Comparison of ENCODE assay signal across 9 cellular contexts in genomic region chr9:110058304-110058953, GRCh38.
DNase-seq lines count a peak whose midpoint lies in the region; ATAC-seq, FAIRE-seq and TF ChIP-seq lines count a peak whose summit lies in the region.
"Had no signal": no experiment of that assay in that cellular context is flagged by ENCODE, and none has a peak within 500 bp of the region (broad histone marks: within the 10 kb centered on the region; RNA-seq: fewer than 3 reads in every experiment).

No MANE protein-coding gene starts in this region.

- TF ChIP-seq CTCF in Loucy (conservative IDR thresholded peaks at IDR 0.05; ENCODE audit: low read length) (peak; percentile 76), brain (conservative IDR thresholded peaks at IDR 0.05) (peak; percentile 53 to 60), stomach (IDR thresholded peaks at IDR 0.05) (peak in 5 of 7 experiments; percentile 18 to 59 (median 52))

- TF ChIP-seq POLR2A in stomach (IDR thresholded peaks at IDR 0.05) = no peak

- peaks cover 34% of the 10 kb centered on the region for H3K36me3 Mint-ChIP-seq in T-helper 1 cell treated with Interleukin-12 subunit alpha and Interleukin-12 subunit beta and Interleukin-4 antibody, amounts not matched to agents 30 μg/mL and 1 μg/mL, for 36 hours (ENCODE audit: low read depth)
- peaks cover 14% of the 10 kb centered on the region for H3K36me3 Mint-ChIP-seq in brain
- H3K36me3 Mint-ChIP-seq: immature natural killer cell had no signal

- H3K4me3 ChIP-seq in Loucy (ENCODE audit: low read length, poor library complexity, severe bottlenecking) (peak overlapping the region; percentile 17), stomach (no peak overlapping the region)

- peaks cover 49% of the 10 kb centered on the region for H3K4me1 Mint-ChIP-seq in T-helper 1 cell treated with Interleukin-12 subunit alpha and Interleukin-12 subunit beta and Interleukin-4 antibody, amounts not matched to agents 30 μg/mL and 1 μg/mL, for 36 hours (ENCODE audit: low read depth)
- peaks cover 4% of the 10 kb centered on the region for H3K4me1 Mint-ChIP-seq in brain
- H3K4me1 Mint-ChIP-seq: immature natural killer cell had no signal

- peak overlapping the region; percentile 60 for H3K4me2 ChIP-seq in Loucy (ENCODE audit: low read depth, low read length, poor library complexity, severe bottlenecking)

- H3K4me3 Mint-ChIP-seq in T-helper 1 cell treated with Interleukin-12 subunit alpha and Interleukin-12 subunit beta and Interleukin-4 antibody, amounts not matched to agents 30 μg/mL and 1 μg/mL, for 36 hours = no peak overlapping the region
- no peak overlapping the region for H3K4me3 Mint-ChIP-seq in brain
- H3K4me3 Mint-ChIP-seq: immature natural killer cell had no signal

- 24 to 44% (median 30%) methylated on average over 5 of the region's 5 CpGs for WGBS in stomach, 5 donors

- no peaks in the 10 kb centered on the region for H3F3A ChIP-seq in Loucy (ENCODE audit: low read depth)

- no peak for TF ChIP-seq EP300 in stomach (IDR thresholded peaks at IDR 0.05)

- peaks cover 74% of the 10 kb centered on the region for H4K20me1 ChIP-seq in Loucy (ENCODE audit: insufficient read depth, low read length, poor library complexity, severe bottlenecking)

- peak overlapping the region; percentile 72 for H3K27ac Mint-ChIP-seq in T-helper 1 cell treated with Interleukin-12 subunit alpha and Interleukin-12 subunit beta and Interleukin-4 antibody, amounts not matched to agents 30 μg/mL and 1 μg/mL, for 36 hours
- no peak overlapping the region for H3K27ac Mint-ChIP-seq in brain
- H3K27ac Mint-ChIP-seq: immature natural killer cell had no signal

- FAIRE-seq in GM19239 (lab: Jason Lieb, UNC) = peak; percentile 80

- peaks cover 99% of the 10 kb centered on the region for H3K79me2 ChIP-seq in Loucy (ENCODE audit: insufficient read depth, low read length)

- H3K9me3 Mint-ChIP-seq in T-helper 1 cell treated with Interleukin-12 subunit alpha and Interleukin-12 subunit beta and Interleukin-4 antibody, amounts not matched to agents 30 μg/mL and 1 μg/mL, for 36 hours = peaks cover 5% of the 10 kb centered on the region
- H3K9me3 Mint-ChIP-seq in brain = peaks cover 0 to 4% (median 3%) of the 10 kb centered on the region in 5 experiments

- no peak overlapping the region for H3K9ac ChIP-seq in Loucy (ENCODE audit: low read depth, low read length, poor library complexity, severe bottlenecking)

- H3K4me1 ChIP-seq in Loucy (ENCODE audit: insufficient read depth, low read length, poor library complexity, severe bottlenecking) = peaks cover 52% of the 10 kb centered on the region
- H3K4me1 ChIP-seq in stomach = peaks cover 0 to 19% (median 6%) of the 10 kb centered on the region in 4 donors

- H3K9me2 ChIP-seq in Loucy (replicated peaks; ENCODE audit: low read depth, low read length) = no peaks in the 10 kb centered on the region

- ATAC-seq in GM18502 (IDR thresholded peaks at IDR 0.05; ENCODE audit: poor library complexity, unreplicated experiment) = no peak

- H3K27me3 ChIP-seq in Loucy (ENCODE audit: insufficient read depth, low read length, poor library complexity, severe bottlenecking) (no peaks in the 10 kb centered on the region), stomach (no peaks in the 10 kb centered on the region)

- H3K9me3 ChIP-seq in Loucy (ENCODE audit: insufficient read depth, low read depth, low read length) = no peaks in the 10 kb centered on the region
- H3K9me3 ChIP-seq in stomach = no peaks in the 10 kb centered on the region

- no peak overlapping the region for H2AFZ ChIP-seq in Loucy (ENCODE audit: low read length)

- H3K36me3 ChIP-seq in Loucy (ENCODE audit: insufficient read depth, low read length) (peaks cover 10% of the 10 kb centered on the region; the same call in 1 of the 2 replicates), stomach (no peaks in the 10 kb centered on the region)

- DNase-seq in AG08396 (ENCODE audit: low spot score) = peak; percentile 16
- DNase-seq in GM19239 (ENCODE audit: insufficient read length, low spot score) = no peak
- DNase-seq in left kidney (ENCODE audit: low read depth, low spot score) = peak; percentile 84
- DNase-seq in stomach = peak; percentile 50

- intact Hi-C loops in stomach (cut with DNase I; ENCODE audit: low total_unique reads) = loop anchor here (5.0 kb wide), 1 partner anchor 94 kb away; no protein-coding TSS in a partner anchor

- no peaks in the 10 kb centered on the region for H3K27me3 Mint-ChIP-seq in T-helper 1 cell treated with Interleukin-12 subunit alpha and Interleukin-12 subunit beta and Interleukin-4 antibody, amounts not matched to agents 30 μg/mL and 1 μg/mL, for 36 hours (ENCODE audit: low read depth)
- no peaks in the 10 kb centered on the region for H3K27me3 Mint-ChIP-seq in brain

- H3K27ac ChIP-seq in stomach = no peak overlapping the region
